8 cellular contexts compared by ENCODE assay signal in the genomic region with DNA sequence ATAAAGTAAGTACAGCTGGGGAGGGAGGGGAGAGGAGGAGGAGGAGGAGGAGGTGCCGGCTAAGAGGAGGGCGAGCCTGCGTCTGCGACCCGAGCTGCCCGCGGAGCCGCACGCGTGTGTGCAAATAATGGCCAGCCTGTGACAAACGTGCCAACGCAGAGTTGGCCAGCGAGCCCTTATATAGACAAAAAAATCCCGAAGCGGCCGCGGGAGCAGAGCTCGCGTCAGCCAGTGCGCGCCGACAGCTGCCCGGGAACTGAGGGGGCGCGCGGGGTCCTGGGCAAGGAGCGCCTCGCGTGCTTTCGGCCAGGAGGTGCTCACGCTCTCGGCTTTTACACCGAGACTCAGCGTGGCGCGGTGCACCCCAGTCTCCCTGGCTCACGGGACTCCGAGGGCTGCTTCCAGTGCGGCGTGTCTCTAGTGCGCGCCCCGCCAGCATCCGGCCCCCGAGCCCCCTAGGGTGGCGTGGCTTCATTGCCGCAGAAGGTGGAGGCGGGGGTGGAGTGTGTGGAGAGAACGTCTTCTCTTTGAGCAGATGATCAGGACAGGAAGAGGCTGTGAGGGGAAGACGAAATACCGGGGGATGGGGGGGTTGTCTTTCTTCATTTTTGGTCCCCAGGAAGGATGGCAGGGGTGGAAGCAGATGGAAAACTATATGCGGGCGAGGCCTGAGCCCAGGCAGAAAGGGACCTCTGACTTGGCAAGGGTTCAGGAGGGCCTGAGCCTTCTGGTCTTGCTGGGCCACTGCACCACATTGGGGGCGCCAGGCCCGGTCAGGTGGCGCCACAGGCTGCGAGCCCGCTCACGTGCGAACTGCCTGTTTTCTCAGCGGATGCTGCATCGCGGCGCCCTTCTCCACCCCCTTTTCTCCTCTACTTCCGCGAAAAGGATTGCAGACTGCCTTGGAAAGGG. TPM values are rescaled to one million over a fixed set of nuclear protein-coding genes. Genes with fewer than 3 reads are reported as not detected.
DNase-seq lines count a peak whose midpoint lies in the region; ATAC-seq and TF ChIP-seq lines count a peak whose summit lies in the region.

No MANE protein-coding gene starts in this region.

- peak; percentile 14 for TF ChIP-seq RAD21 in neural cell (conservative IDR thresholded peaks at IDR 0.05)

- WGBS in HUES64: under 1% methylated on average over 66 of the region's 66 CpGs

- DNase-seq in Calu3 (peak; percentile 81), Panc1 (ENCODE audit: low read depth, low spot score) (no peak), fibroblast of the conjunctiva (ENCODE audit: low read depth) (peak; percentile 78)

- peaks cover 34% of the 10 kb centered on the region for H3K27me3 ChIP-seq in HUES64 (ENCODE audit: insufficient read depth, low read length)
- H3K27me3 ChIP-seq in Panc1 (ENCODE audit: control insufficient read depth, insufficient read depth, low read length): peaks cover 25% of the 10 kb centered on the region
- H3K27me3 ChIP-seq in neural cell (ENCODE audit: insufficient read depth, low read depth, low read length): no peaks in the 10 kb centered on the region

- intact Hi-C loops in Calu3 (cut with micrococcal nuclease; ENCODE audit: unreplicated experiment) (loop anchor here (1.0 to 5.0 kb wide), 5 partner anchors 55 to 211 kb away; no protein-coding TSS in a partner anchor), Panc1 (cut with micrococcal nuclease; ENCODE audit: unreplicated experiment) (no loop called here)

- no peak overlapping the region for H3K27ac ChIP-seq in HUES64 (ENCODE audit: low read depth, low read length)
- H3K27ac ChIP-seq in Panc1 (ENCODE audit: low read length): no peak overlapping the region
- peak overlapping the region; percentile 67 for H3K27ac ChIP-seq in neural cell (ENCODE audit: low read length)

- no TSS peak for BruUV-seq in Calu3 (replicated peaks; lab: Mats Ljungman, UMichigan)
- BruUV-seq in Panc1 (replicated peaks; lab: Mats Ljungman, UMichigan): no TSS peak

- no peaks in the 10 kb centered on the region for H3K36me3 ChIP-seq in HUES64 (ENCODE audit: insufficient read depth, low read length)
- H3K36me3 ChIP-seq in Panc1 (ENCODE audit: control insufficient read depth, insufficient read depth, low read length): no peaks in the 10 kb centered on the region; the same call in 1 of the 2 replicates
- no peaks in the 10 kb centered on the region for H3K36me3 ChIP-seq in neural cell (ENCODE audit: insufficient read depth, low read length)

- H3K4me3 Mint-ChIP-seq in Calu3 (ENCODE audit: low read depth, unreplicated experiment): peak overlapping the region; percentile 99
- peak overlapping the region; percentile 87 for H3K4me3 Mint-ChIP-seq in activated T-helper 17 cell treated with anti-CD3 and anti-CD28 coated beads, Interleukin-2, amount 50 U/mL, for 72 hours
- peak overlapping the region; percentile 95 for H3K4me3 Mint-ChIP-seq in stimulated activated naive CD8-positive, alpha-beta T cell treated with anti-CD3 and anti-CD28 coated beads, Interleukin-15, Interleukin-2, amounts not matched to agents 100 ng/mL and 50 ng/mL, for 24 hours

- ATAC-seq in GM21515 (IDR thresholded peaks at IDR 0.05; ENCODE audit: unreplicated experiment) (peak; percentile 51), Panc1 (peak; percentile 71)
- peak; percentile 47 for ATAC-seq in activated T-helper 17 cell treated with anti-CD3 and anti-CD28 coated beads, Interleukin-2, amount 50 U/mL, for 72 hours (replicated peaks)

- no peaks in the 10 kb centered on the region for H3K79me2 ChIP-seq in neural cell (replicated peaks; ENCODE audit: insufficient read depth, low read length)

- no peaks in the 10 kb centered on the region for H3K9me2 ChIP-seq in neural cell (ENCODE audit: insufficient read depth, low read length)

- peak overlapping the region; percentile 58 for H3K4me3 ChIP-seq in HUES64 (ENCODE audit: low read length)
- H3K4me3 ChIP-seq in Panc1 (ENCODE audit: low read depth in 2 of 2, low read length in 2 of 2): peak overlapping the region; percentile 48 to 63
- H3K4me3 ChIP-seq in neural cell (ENCODE audit: low read length): peak overlapping the region; percentile 79

- H3K9me3 ChIP-seq in HUES64 (ENCODE audit: insufficient read depth, low read depth, low read length): no peaks in the 10 kb centered on the region
- no peaks in the 10 kb centered on the region for H3K9me3 ChIP-seq in Panc1 (ENCODE audit: control insufficient read depth, insufficient read depth, low read depth, low read length)
- no peaks in the 10 kb centered on the region for H3K9me3 ChIP-seq in neural cell (ENCODE audit: low read length)

- H3K9ac ChIP-seq in HUES64 (ENCODE audit: low read depth, low read length) (peak overlapping the region; percentile 50), neural cell (ENCODE audit: low read length) (peak overlapping the region; percentile 75)

- CTCF ChIA-PET in Calu3 (lab: Charles Lee) (interaction anchor here (0.5 to 1.8 kb wide), 5 partner anchors 55 to 1521 kb away, joined by 3 to 9 read pairs (median 4); no protein-coding TSS in a partner anchor), Panc1 (lab: Charles Lee) (no interaction called here)

- H3K4me1 ChIP-seq in HUES64 (ENCODE audit: insufficient read depth, low read length) (peaks cover 8% of the 10 kb centered on the region; the same call in 1 of the 2 replicates), Panc1 (ENCODE audit: control insufficient read depth, insufficient read depth, low read length) (no peaks in the 10 kb centered on the region)

- peak; percentile 40 for TF ChIP-seq EP300 in neural cell (conservative IDR thresholded peaks at IDR 0.05; ENCODE audit: poor library complexity, severe bottlenecking)

- H3K36me3 Mint-ChIP-seq in Calu3 (ENCODE audit: insufficient read depth, unreplicated experiment): peaks cover 26% of the 10 kb centered on the region
- H3K36me3 Mint-ChIP-seq in activated T-helper 17 cell treated with anti-CD3 and anti-CD28 coated beads, Interleukin-2, amount 50 U/mL, for 72 hours (ENCODE audit: low read depth): peaks cover 54% of the 10 kb centered on the region
- H3K36me3 Mint-ChIP-seq in stimulated activated naive CD8-positive, alpha-beta T cell treated with anti-CD3 and anti-CD28 coated beads, Interleukin-15, Interleukin-2, amounts not matched to agents 100 ng/mL and 50 ng/mL, for 24 hours (ENCODE audit: low read depth): peaks cover 36% of the 10 kb centered on the region

- TF ChIP-seq CTCF in Calu3 (IDR thresholded peaks at IDR 0.05; ENCODE audit: unreplicated experiment) (no peak), Panc1 (IDR thresholded peaks at IDR 0.05) (no peak), neural cell (IDR thresholded peaks at IDR 0.05; ENCODE audit: poor library complexity, severe bottlenecking) (peak; percentile 70)

- POLR2A ChIA-PET in Panc1 (lab: Charles Lee): no interaction called here

- no peaks in the 10 kb centered on the region for H3F3A ChIP-seq in neural cell (ENCODE audit: insufficient read depth, low read length, poor library complexity, severe bottlenecking)

- H3K27ac Mint-ChIP-seq in Calu3 (ENCODE audit: unreplicated experiment): peak overlapping the region; percentile 96
- peak overlapping the region; percentile 90 for H3K27ac Mint-ChIP-seq in activated T-helper 17 cell treated with anti-CD3 and anti-CD28 coated beads, Interleukin-2, amount 50 U/mL, for 72 hours
- peak overlapping the region; percentile 99 for H3K27ac Mint-ChIP-seq in stimulated activated naive CD8-positive, alpha-beta T cell treated with anti-CD3 and anti-CD28 coated beads, Interleukin-15, Interleukin-2, amounts not matched to agents 100 ng/mL and 50 ng/mL, for 24 hours

- H3K4me1 Mint-ChIP-seq in Calu3 (ENCODE audit: low read depth, unreplicated experiment): peaks cover 39% of the 10 kb centered on the region
- H3K4me1 Mint-ChIP-seq in activated T-helper 17 cell treated with anti-CD3 and anti-CD28 coated beads, Interleukin-2, amount 50 U/mL, for 72 hours: peaks cover 25% of the 10 kb centered on the region
- peaks cover 64% of the 10 kb centered on the region for H3K4me1 Mint-ChIP-seq in stimulated activated naive CD8-positive, alpha-beta T cell treated with anti-CD3 and anti-CD28 coated beads, Interleukin-15, Interleukin-2, amounts not matched to agents 100 ng/mL and 50 ng/mL, for 24 hours (ENCODE audit: low read depth)

- no peaks in the 10 kb centered on the region for H3K27me3 Mint-ChIP-seq in Calu3 (ENCODE audit: unreplicated experiment)
- no peaks in the 10 kb centered on the region for H3K27me3 Mint-ChIP-seq in activated T-helper 17 cell treated with anti-CD3 and anti-CD28 coated beads, Interleukin-2, amount 50 U/mL, for 72 hours
- H3K27me3 Mint-ChIP-seq in stimulated activated naive CD8-positive, alpha-beta T cell treated with anti-CD3 and anti-CD28 coated beads, Interleukin-15, Interleukin-2, amounts not matched to agents 100 ng/mL and 50 ng/mL, for 24 hours: no peaks in the 10 kb centered on the region

- in situ Hi-C loops in Panc1 (cut with HindIII; ENCODE audit: low pct_unique_long_range_greater_than_20kb, low sequenced_read_pairs): no loop called here

- no peaks in the 10 kb centered on the region for H4K20me1 ChIP-seq in neural cell (ENCODE audit: insufficient read depth)

- H3K9me3 Mint-ChIP-seq in Calu3 (ENCODE audit: low read depth, unreplicated experiment): no peaks in the 10 kb centered on the region
- H3K9me3 Mint-ChIP-seq in activated T-helper 17 cell treated with anti-CD3 and anti-CD28 coated beads, Interleukin-2, amount 50 U/mL, for 72 hours: no peaks in the 10 kb centered on the region
- H3K9me3 Mint-ChIP-seq in stimulated activated naive CD8-positive, alpha-beta T cell treated with anti-CD3 and anti-CD28 coated beads, Interleukin-15, Interleukin-2, amounts not matched to agents 100 ng/mL and 50 ng/mL, for 24 hours: no peaks in the 10 kb centered on the region

- peak overlapping the region; percentile 40 for H3K4me2 ChIP-seq in neural cell (ENCODE audit: low read length)

- peak overlapping the region; percentile 81 for H2AFZ ChIP-seq in neural cell (ENCODE audit: low read depth, low read length)

TF ChIP-seq in neural cell, 6 proteins besides CTCF, POLR2A, EP300 and RAD21 (continues in another document):
- TF ChIP-seq EZH2 (IDR thresholded peaks at IDR 0.05; ENCODE audit: borderline replicate concordance, insufficient read depth, low read length, poor library complexity, severe bottlenecking): no peak
- peak; percentile 78 for TF ChIP-seq TAF1 (IDR thresholded peaks at IDR 0.05; ENCODE audit: low read depth)
- TF ChIP-seq POLR2AphosphoS5 (IDR thresholded peaks at IDR 0.05): peak; percentile 11
- TF ChIP-seq MXI1 (conservative IDR thresholded peaks at IDR 0.05; ENCODE audit: poor library complexity, severe bottlenecking): peak; percentile 78

RNA-seq across cellular contexts. Expression of a gene that starts 0.7 kb away (rescaled TPM):
- total RNA-seq in Calu3 (2022) (51.3 and 58.6 TPM in 2 replicates), Panc1 (2021; ENCODE audit: unreplicated experiment) (0.33 TPM)
- polyA plus RNA-seq in HUES64 (2013, experiment 1 of 2): 1.2 TPM
- 1.7 TPM for polyA plus RNA-seq in HUES64 (2013, experiment 2 of 2)
- 0.02 TPM for polyA plus RNA-seq in Panc1 (2012; ENCODE audit: insufficient read length)
- total RNA-seq in activated T-helper 17 cell treated with anti-CD3 and anti-CD28 coated beads, Interleukin-2, amount 50 U/mL, for 72 hours: 10 to 100 TPM; 21.4 to 29.9 TPM
- 2.3 and 4.0 TPM in 2 replicates for polyA plus RNA-seq in neural cell
- polyA minus RNA-seq in neural cell: 9.0 and 20.8 TPM in 2 replicates

Comparison
In these comparisons a context has a peak if more than half of its experiments do, and no peak if none do; other contexts are left out.
1. RNA of a gene that starts 0.7 kb away (total RNA-seq): 51.3 to 58.6 TPM in Calu3 and 21.4 to 29.9 TPM in activated T-helper 17 cell treated with anti-CD3 and anti-CD28 coated beads, Interleukin-2, amount 50 U/mL, for 72 hours; 0.33 TPM in Panc1 (single experiment); every median in the first group is over 10 times any median in the second.
2. Peak in every context shown above with its lines, with median percentiles within 50 percentile points of each other: H3K27ac Mint-ChIP-seq, H3K4me3 Mint-ChIP-seq, ATAC-seq and H3K4me3 ChIP-seq.